ENCODE assay signal across 8 cellular contexts in genomic region chr21:41168391-41169257, GRCh38. TPM values are rescaled to one million over a fixed set of nuclear protein-coding genes. Genes with fewer than 3 reads are reported as not detected.
DNase-seq lines count a peak whose midpoint lies in the region; ATAC-seq and TF ChIP-seq lines count a peak whose summit lies in the region.

No MANE protein-coding gene starts in this region.

- POLR2A ChIA-PET in PC-9 (lab: Charles Lee; ENCODE audit: unreplicated experiment), result interaction anchor here (0.6 kb wide), 3 partner anchors 105 to 559 kb away, joined by 4 to 8 read pairs (median 5); no protein-coding TSS in a partner anchor

- no peaks in the 10 kb centered on the region for H3K9me3 ChIP-seq in PC-9 (ENCODE audit: insufficient read depth, low read depth)
- no peaks in the 10 kb centered on the region for H3K9me3 ChIP-seq in duodenal mucosa (ENCODE audit: control insufficient read depth in 1 of 2, low read length in 2 of 2)
- no peaks in the 10 kb centered on the region for H3K9me3 ChIP-seq in left lung

- H2AFZ ChIP-seq in PC-9, result peak overlapping the region; percentile 83

- peaks cover 40% of the 10 kb centered on the region for H3K27me3 Mint-ChIP-seq in activated naive CD4-positive, alpha-beta T cell treated with anti-CD3 and anti-CD28 coated beads, Interleukin-2, amount 50 U/mL, for 24 hours
- H3K27me3 Mint-ChIP-seq in stimulated activated naive CD8-positive, alpha-beta T cell treated with anti-CD3 and anti-CD28 coated beads, Interleukin-15, Interleukin-2, amounts not matched to agents 100 ng/mL and 50 ng/mL, for 24 hours, result peaks cover 55% of the 10 kb centered on the region

- H3K9ac ChIP-seq in duodenal mucosa (ENCODE audit: low read depth in 1 of 2, low read length in 2 of 2), result peak overlapping the region; percentile 43 to 74

- H3K79me2 ChIP-seq in PC-9 (ENCODE audit: low read depth), result peaks cover 3% of the 10 kb centered on the region; the same call in 1 of the 2 replicates

- H3K27ac ChIP-seq in PC-9 (no peak overlapping the region), duodenal mucosa (ENCODE audit: low read depth, low read length) (peak overlapping the region; percentile 52), left lung (peak overlapping the region; percentile 82 to 84)

- H3K4me1 ChIP-seq in PC-9 (replicated peaks; ENCODE audit: insufficient read depth) (peaks cover 20% of the 10 kb centered on the region), duodenal mucosa (ENCODE audit: control insufficient read depth in 1 of 2, insufficient read depth in 2 of 2, low read length in 2 of 2) (peaks cover 21 to 39% of the 10 kb centered on the region in 2 donors), left lung (peaks cover 0 to 26% of the 10 kb centered on the region in 2 donors)

- intact Hi-C loops in PC-9 (cut with micrococcal nuclease; ENCODE audit: unreplicated experiment), result loop anchor here (1.0 to 5.0 kb wide), 3 partner anchors 46 to 294 kb away; no protein-coding TSS in a partner anchor
- intact Hi-C loops in left lung (cut with DNase I), result no loop called here

- no TSS peak for BruUV-seq in PC-9 (replicated peaks; lab: Mats Ljungman, UMichigan)

- no peaks in the 10 kb centered on the region for H3K27me3 ChIP-seq in PC-9 (ENCODE audit: insufficient read depth, low read depth)
- H3K27me3 ChIP-seq in duodenal mucosa (ENCODE audit: control insufficient read depth in 1 of 2, insufficient read depth in 2 of 2, low read length in 2 of 2), result no peaks in the 10 kb centered on the region
- peaks cover 0 to 52% of the 10 kb centered on the region in 2 donors for H3K27me3 ChIP-seq in left lung

- peaks cover 19% of the 10 kb centered on the region for H3F3A ChIP-seq in PC-9 (ENCODE audit: insufficient read depth, low read depth)

- no peaks in the 10 kb centered on the region for H3K9me2 ChIP-seq in PC-9 (ENCODE audit: insufficient read depth)

- peak overlapping the region; percentile 86 for H3K4me2 ChIP-seq in PC-9

- H3K9me3 Mint-ChIP-seq in activated naive CD4-positive, alpha-beta T cell treated with anti-CD3 and anti-CD28 coated beads, Interleukin-2, amount 50 U/mL, for 24 hours, result no peaks in the 10 kb centered on the region
- no peaks in the 10 kb centered on the region for H3K9me3 Mint-ChIP-seq in stimulated activated naive CD8-positive, alpha-beta T cell treated with anti-CD3 and anti-CD28 coated beads, Interleukin-15, Interleukin-2, amounts not matched to agents 100 ng/mL and 50 ng/mL, for 24 hours

- ATAC-seq in left lung, result peak; percentile 36
- ATAC-seq in HG03520 (IDR thresholded peaks at IDR 0.05; ENCODE audit: unreplicated experiment), result no peak

- H3K36me3 ChIP-seq in PC-9 (ENCODE audit: low read depth) (no peaks in the 10 kb centered on the region), duodenal mucosa (ENCODE audit: control insufficient read depth in 1 of 2, insufficient read depth in 2 of 2, low read length in 2 of 2) (no peaks in the 10 kb centered on the region), left lung (no peaks in the 10 kb centered on the region)

- no peak for DNase-seq in activated naive CD4-positive, alpha-beta T cell (lab: John Stamatoyannopoulos, UW)
- peak; percentile 30 to 35 for DNase-seq in PC-9
- peak; percentile 59 to 80 for DNase-seq in left lung
- no peak for DNase-seq in NCI-H1930 (lab: John Stamatoyannopoulos, UW)

- H4K20me1 ChIP-seq in PC-9 (ENCODE audit: insufficient read depth), result no peaks in the 10 kb centered on the region

- H3K4me1 Mint-ChIP-seq in activated naive CD4-positive, alpha-beta T cell treated with anti-CD3 and anti-CD28 coated beads, Interleukin-2, amount 50 U/mL, for 24 hours, result peaks cover 7% of the 10 kb centered on the region
- peaks cover 9% of the 10 kb centered on the region for H3K4me1 Mint-ChIP-seq in stimulated activated naive CD8-positive, alpha-beta T cell treated with anti-CD3 and anti-CD28 coated beads, Interleukin-15, Interleukin-2, amounts not matched to agents 100 ng/mL and 50 ng/mL, for 24 hours (ENCODE audit: low read depth)

- no peak overlapping the region for H3K27ac Mint-ChIP-seq in activated naive CD4-positive, alpha-beta T cell treated with anti-CD3 and anti-CD28 coated beads, Interleukin-2, amount 50 U/mL, for 24 hours
- no peak overlapping the region for H3K27ac Mint-ChIP-seq in stimulated activated naive CD8-positive, alpha-beta T cell treated with anti-CD3 and anti-CD28 coated beads, Interleukin-15, Interleukin-2, amounts not matched to agents 100 ng/mL and 50 ng/mL, for 24 hours

- TF ChIP-seq CTCF in PC-9 (conservative IDR thresholded peaks at IDR 0.05), result no peak; the same call in 1 of the 2 replicates
- no peak for TF ChIP-seq CTCF in left lung (IDR thresholded peaks at IDR 0.05)

- peak overlapping the region; percentile 77 for H3K4me3 Mint-ChIP-seq in activated naive CD4-positive, alpha-beta T cell treated with anti-CD3 and anti-CD28 coated beads, Interleukin-2, amount 50 U/mL, for 24 hours
- H3K4me3 Mint-ChIP-seq in stimulated activated naive CD8-positive, alpha-beta T cell treated with anti-CD3 and anti-CD28 coated beads, Interleukin-15, Interleukin-2, amounts not matched to agents 100 ng/mL and 50 ng/mL, for 24 hours, result peak overlapping the region; percentile 71

- peak overlapping the region; percentile 73 for H3K4me3 ChIP-seq in PC-9
- H3K4me3 ChIP-seq in duodenal mucosa (ENCODE audit: low read depth in 1 of 2, low read length in 2 of 2), result peak overlapping the region; percentile 69 to 70
- peak overlapping the region; percentile 57 to 62 for H3K4me3 ChIP-seq in left lung

- CTCF ChIA-PET in PC-9 (lab: Charles Lee), result interaction anchor here (0.7 kb wide), 1 partner anchor 18 kb away, joined by 5 read pairs; no protein-coding TSS in a partner anchor

- no peaks in the 10 kb centered on the region for H3K36me3 Mint-ChIP-seq in activated naive CD4-positive, alpha-beta T cell treated with anti-CD3 and anti-CD28 coated beads, Interleukin-2, amount 50 U/mL, for 24 hours
- no peaks in the 10 kb centered on the region for H3K36me3 Mint-ChIP-seq in stimulated activated naive CD8-positive, alpha-beta T cell treated with anti-CD3 and anti-CD28 coated beads, Interleukin-15, Interleukin-2, amounts not matched to agents 100 ng/mL and 50 ng/mL, for 24 hours (ENCODE audit: low read depth)

RNA-seq across cellular contexts. Expression of gene BACE2, which starts 0.7 kb away (rescaled TPM):
- total RNA-seq in PC-9 (2021) (40.8 and 43.8 TPM in 2 replicates), left lung (10 to 100 TPM; 41.5 to 44.6 TPM)

Comparison
In these comparisons a context has a peak if more than half of its experiments do, and no peak if none do; other contexts are left out.
1. DNase-seq: peak in PC-9 (2 of 2) and left lung (2 of 2); none in activated naive CD4-positive, alpha-beta T cell (0 of 4) and NCI-H1930 (0 of 2).
2. Peak in every context shown above with its lines, with median percentiles within 50 percentile points of each other: H3K4me3 ChIP-seq.